Comparison of ENCODE assay signal across 21 cellular contexts in genomic region chr2:120957905-120958304, GRCh38.
DNase-seq lines count a peak whose midpoint lies in the region; ATAC-seq, FAIRE-seq and TF ChIP-seq lines count a peak whose summit lies in the region.
"Had no signal": no experiment of that assay in that cellular context is flagged by ENCODE, and none has a peak within 500 bp of the region (broad histone marks: within the 10 kb centered on the region; RNA-seq: fewer than 3 reads in every experiment).

No MANE protein-coding gene starts in this region.

- DNase-seq in AG04450 (ENCODE audit: low read depth, low spot score), result no peak
- no peak for DNase-seq in Panc1 (ENCODE audit: low read depth, low spot score)
- peak in 3 of 5 donors; percentile 69 to 84 (median 69) for DNase-seq in heart left ventricle
- DNase-seq in HepG2 (ENCODE audit: low spot score), result no peak
- no peak for DNase-seq in neural progenitor cell (ENCODE audit: low spot score)
- DNase-seq in NCI-H2196 treated with DMSO at 0.1 percent for 48 hours (lab: John Stamatoyannopoulos, UW; ENCODE audit: unreplicated experiment), result no peak
- DNase-seq in activated naive CD4-positive, alpha-beta T cell treated with Interleukin-2 at 50 U/mL for 16 hours, result no peak
- DNase-seq: Calu3; CD8-positive, alpha-beta memory T cell; GF-D8; IMR-90; NCI-H1105; NCI-H146; NCI-H2029; NCI-H226; NCI-H774; SHP77 had no signal

- TF ChIP-seq POLR2A in heart left ventricle (IDR thresholded peaks at IDR 0.05) (no peak), HepG2 (IDR thresholded peaks at IDR 0.05; ENCODE audit: insufficient read depth in 1 of 2, low read depth in 2 of 2, low read length in 2 of 2) (no peak)

- intact Hi-C loops in Panc1 (cut with micrococcal nuclease; ENCODE audit: unreplicated experiment) (no loop called here), heart left ventricle (cut with DNase I) (loop anchor here in 1 of 10 donors (10.0 kb wide), 1 partner anchor 223 kb away; the partner anchor contains the start of gene GLI2), HepG2 (cut with micrococcal nuclease; ENCODE audit: unreplicated experiment) (no loop called here)

- H3K9me3 ChIP-seq in AG04450 (ENCODE audit: control insufficient read depth, insufficient read depth, low read length) (no peaks in the 10 kb centered on the region), Panc1 (ENCODE audit: control insufficient read depth, insufficient read depth, low read depth, low read length) (no peaks in the 10 kb centered on the region), heart left ventricle (no peaks in the 10 kb centered on the region), HepG2 (ENCODE audit: low read length) (no peaks in the 10 kb centered on the region), neural progenitor cell (ENCODE audit: low read depth) (no peaks in the 10 kb centered on the region)

- no peaks in the 10 kb centered on the region for H3K36me3 ChIP-seq in Panc1 (ENCODE audit: control insufficient read depth, insufficient read depth, low read length)
- peaks cover 0 to 5% (median 0%) of the 10 kb centered on the region in 9 donors for H3K36me3 ChIP-seq in heart left ventricle
- no peaks in the 10 kb centered on the region for H3K36me3 ChIP-seq in HepG2 (replicated peaks in 1 of 2; ENCODE audit: control insufficient read depth in 1 of 2, insufficient read depth in 2 of 2, low read length in 2 of 2)
- H3K36me3 ChIP-seq in neural progenitor cell, result no peaks in the 10 kb centered on the region

- peaks cover 25% of the 10 kb centered on the region for H3K36me3 Mint-ChIP-seq in neural progenitor cell
- H3K36me3 Mint-ChIP-seq: CD8-positive, alpha-beta memory T cell had no signal

- H3K27ac ChIP-seq in AG04450 (ENCODE audit: low read depth, low read length) (peak overlapping the region; percentile 11), Panc1 (ENCODE audit: low read length) (no peak overlapping the region), heart left ventricle (peak overlapping the region in 1 of 12 donors; percentile 22), HepG2 (ENCODE audit: extremely low read length, insufficient read depth, low read length) (no peak overlapping the region), neural progenitor cell (no peak overlapping the region)
- H3K27ac ChIP-seq: KMS-11 had no signal

- H3K4me1 ChIP-seq in Panc1 (ENCODE audit: control insufficient read depth, insufficient read depth, low read length) (no peaks in the 10 kb centered on the region), heart left ventricle (peaks cover 0 to 20% (median 0%) of the 10 kb centered on the region in 12 donors), HepG2 (ENCODE audit: insufficient read depth, low read length) (no peaks in the 10 kb centered on the region), neural progenitor cell (no peaks in the 10 kb centered on the region)

- FAIRE-seq in HepG2 (lab: Jason Lieb, UNC), result no peak
- FAIRE-seq: HTR-8/SVneo, RCC 7860 had no signal

- no peaks in the 10 kb centered on the region for H3K27me3 ChIP-seq in AG04450 (ENCODE audit: control insufficient read depth, insufficient read depth, low read length)
- H3K27me3 ChIP-seq in Panc1 (ENCODE audit: control insufficient read depth, insufficient read depth, low read length), result no peaks in the 10 kb centered on the region
- no peaks in the 10 kb centered on the region for H3K27me3 ChIP-seq in heart left ventricle
- H3K27me3 ChIP-seq in HepG2 (ENCODE audit: control insufficient read depth in 1 of 2, insufficient read depth in 2 of 2, low read length in 2 of 2), result peaks cover 13 to 94% of the 10 kb centered on the region in 2 experiments; a peak in 4 of 5 replicates
- H3K27me3 ChIP-seq in neural progenitor cell, result no peaks in the 10 kb centered on the region

- no peak for TF ChIP-seq EP300 in HepG2 (IDR thresholded peaks at IDR 0.05; ENCODE audit: low read depth in 2 of 2, low read length in 2 of 2)
- TF ChIP-seq EP300 in HepG2 (CRISPR knock-in tag; IDR thresholded peaks at IDR 0.05; ENCODE audit: borderline replicate concordance), result no peak

- H4K20me1 ChIP-seq in HepG2 (ENCODE audit: insufficient read depth, low read length), result no peaks in the 10 kb centered on the region
- H4K20me1 ChIP-seq in neural progenitor cell (ENCODE audit: low read depth), result peaks cover 56% of the 10 kb centered on the region

- H3K9me3 Mint-ChIP-seq in neural progenitor cell, result no peaks in the 10 kb centered on the region
- H3K9me3 Mint-ChIP-seq: CD8-positive, alpha-beta memory T cell had no signal

- H2AFZ ChIP-seq in HepG2 (ENCODE audit: low read length), result no peak overlapping the region
- H2AFZ ChIP-seq in neural progenitor cell (replicated peaks), result no peak overlapping the region

- H3K27ac Mint-ChIP-seq in neural progenitor cell, result no peak overlapping the region
- H3K27ac Mint-ChIP-seq: CD8-positive, alpha-beta memory T cell had no signal

- TF ChIP-seq CTCF in AG04450 (IDR thresholded peaks at IDR 0.05; ENCODE audit: low read depth, low read length) (no peak), Panc1 (IDR thresholded peaks at IDR 0.05) (no peak), heart left ventricle (IDR thresholded peaks at IDR 0.05) (no peak), HepG2 (CRISPR knock-in tag; IDR thresholded peaks at IDR 0.05) (no peak), neural progenitor cell (IDR thresholded peaks at IDR 0.05) (no peak)

- H3K9ac ChIP-seq in HepG2 (ENCODE audit: insufficient read depth, low read depth, low read length), result no peak overlapping the region
- no peak overlapping the region for H3K9ac ChIP-seq in neural progenitor cell
- H3K9ac ChIP-seq: KMS-11 had no signal

- H3K27me3 Mint-ChIP-seq in neural progenitor cell (ENCODE audit: insufficient read depth, low read depth), result no peaks in the 10 kb centered on the region
- H3K27me3 Mint-ChIP-seq: CD8-positive, alpha-beta memory T cell had no signal

- 37 to 61% (median 40%) methylated on average over 3 to 5 of the region's 5 CpGs for WGBS in heart left ventricle, 4 donors
- WGBS in HepG2 (ENCODE audit: low lambda C conversion rate), result 7% methylated on average over 3 of the region's 5 CpGs

- in situ Hi-C loops in Panc1 (cut with HindIII; ENCODE audit: low pct_unique_long_range_greater_than_20kb, low sequenced_read_pairs), result no loop called here
- in situ Hi-C loops in HepG2 (cut with HindIII; ENCODE audit: extremely low pct_ligation_motif_present, low pct_unique_long_range_greater_than_20kb), result no loop called here

- H3K4me2 ChIP-seq in HepG2 (ENCODE audit: low read depth, low read length), result no peak overlapping the region
- H3K4me2 ChIP-seq in neural progenitor cell, result no peak overlapping the region
- H3K4me2 ChIP-seq: KMS-11 had no signal

- H3K4me3 Mint-ChIP-seq in neural progenitor cell, result no peak overlapping the region
- H3K4me3 Mint-ChIP-seq: CD8-positive, alpha-beta memory T cell had no signal

- no peaks in the 10 kb centered on the region for H3K79me2 ChIP-seq in HepG2 (ENCODE audit: insufficient read depth, low read length)
- no peaks in the 10 kb centered on the region for H3K79me2 ChIP-seq in neural progenitor cell (ENCODE audit: low read depth)

- peaks cover 25% of the 10 kb centered on the region for H3K4me1 Mint-ChIP-seq in neural progenitor cell
- H3K4me1 Mint-ChIP-seq: CD8-positive, alpha-beta memory T cell had no signal

- POLR2A ChIA-PET in AG04450 (lab: Yijun Ruan, JAX), result no interaction called here
- POLR2A ChIA-PET in Panc1 (lab: Charles Lee), result no interaction called here
- POLR2A ChIA-PET in HepG2 (lab: Yijun Ruan, JAX), result no interaction called here

- peaks cover 5% of the 10 kb centered on the region for H3F3A ChIP-seq in neural progenitor cell (ENCODE audit: low read depth)

- BruUV-seq in Panc1 (replicated peaks; lab: Mats Ljungman, UMichigan), result no TSS peak
- BruUV-seq in HepG2 (replicated peaks; lab: Mats Ljungman, UMichigan), result no TSS peak

- CTCF ChIA-PET in AG04450 (lab: Charles Lee) (interaction anchor here (0.8 to 1.2 kb wide), 3 partner anchors 113 to 262 kb away, joined by 3 to 4 read pairs (median 3); no protein-coding TSS in a partner anchor), Panc1 (lab: Charles Lee) (no interaction called here), HepG2 (lab: Yijun Ruan, JAX; ENCODE audit: low intra/inter-chr PET ratio, low total read pairs) (no interaction called here)

- peak; percentile 15; the same call in 1 of the 2 replicates for ATAC-seq in Panc1
- ATAC-seq in heart left ventricle, result peak; percentile 78 to 87 (median 83)
- peak; percentile 18 for ATAC-seq in HepG2
- no peak for ATAC-seq in HG02884 (IDR thresholded peaks at IDR 0.05; ENCODE audit: unreplicated experiment)

- H3K4me3 ChIP-seq in AG04450 (ENCODE audit: low read depth, low read length) (no peak overlapping the region), Panc1 (ENCODE audit: low read depth in 2 of 2, low read length in 2 of 2) (no peak overlapping the region), heart left ventricle (no peak overlapping the region), HepG2 (replicated peaks in 1 of 3; ENCODE audit: insufficient read depth in 1 of 3, low read depth in 2 of 3, low read length in 3 of 3) (no peak overlapping the region), neural progenitor cell (no peak overlapping the region)

- no peak for TF ChIP-seq RAD21 in HepG2 (CRISPR knock-in tag; IDR thresholded peaks at IDR 0.05)

Comparison
In these comparisons a context has a peak if more than half of its experiments do, and no peak if none do; other contexts are left out.
1. DNase-seq: peak in heart left ventricle (3 of 5); none in AG04450 (single experiment), Panc1 (single experiment), HepG2 (single experiment), neural progenitor cell (single experiment), NCI-H2196 treated with DMSO at 0.1 percent for 48 hours (single experiment) and activated naive CD4-positive, alpha-beta T cell treated with Interleukin-2 at 50 U/mL for 16 hours (single experiment).